Comparison of ENCODE assay signal across 29 cellular contexts in the genomic region with DNA sequence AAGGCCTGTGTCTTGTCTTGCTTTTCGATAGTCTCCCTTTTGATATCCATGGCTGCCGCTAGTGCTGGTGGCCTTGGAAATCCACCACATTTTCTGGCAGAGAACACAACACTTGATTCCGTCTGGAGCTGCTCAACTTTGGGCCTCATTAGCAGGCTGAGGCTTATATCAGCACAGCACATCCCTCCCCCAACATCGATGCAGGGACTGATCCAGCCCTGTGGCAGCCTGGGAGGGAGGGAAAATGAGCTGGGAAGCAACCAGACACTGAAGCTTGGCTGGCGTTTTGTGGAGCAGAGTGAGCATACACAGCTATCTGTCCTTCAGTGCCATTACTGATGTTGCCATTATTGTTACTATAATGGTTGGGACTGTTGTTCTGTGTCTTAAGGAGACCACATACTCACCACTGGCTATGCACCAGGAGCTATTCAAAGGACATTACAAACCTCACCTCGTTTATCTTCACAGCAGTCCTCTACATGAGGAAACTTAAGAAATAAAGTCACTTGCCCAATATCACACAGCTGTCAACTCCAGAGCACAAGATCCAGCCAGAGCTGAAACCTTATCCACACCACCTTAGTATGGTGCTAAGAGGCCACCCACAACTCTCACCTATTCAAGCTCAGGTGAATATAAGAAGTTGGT.
"Had no signal": no experiment of that assay in that cellular context is flagged by ENCODE, and none has a peak within 500 bp of the region (broad histone marks: within the 10 kb centered on the region; RNA-seq: fewer than 3 reads in every experiment).

No MANE protein-coding gene starts in this region.

- H3K4me1 ChIP-seq: ascending aorta, colonic mucosa, esophagus squamous epithelium, left lung, parathyroid adenoma, right atrium auricular region, stomach, transverse colon had no signal

- H3K27me3 Mint-ChIP-seq: activated naive CD8-positive, alpha-beta T cell treated with anti-CD3 and anti-CD28 coated beads for 36 hours; brain; stimulated activated naive B cell treated with anti-CD40 and anti-IgM and Interleukin-4, amounts not matched to agents 10 μg/mL and 1 μg/mL and 100 μg/mL, for 72 hours had no signal

- H3K9me3 ChIP-seq: ascending aorta, colonic mucosa, esophagus squamous epithelium, left lung, mucosa of descending colon, right atrium auricular region, stomach, transverse colon had no signal

- ATAC-seq: left lung; mucosa of descending colon; stimulated activated naive B cell treated with anti-CD40 and anti-IgM and Interleukin-4, amounts not matched to agents 10 μg/mL and 1 μg/mL and 100 μg/mL, for 72 hours had no signal

- H3K4me3 ChIP-seq: ascending aorta, cardiac muscle cell, colonic mucosa, esophagus squamous epithelium, left lung, lung, mucosa of descending colon, right atrium auricular region, stomach, transverse colon had no signal

- H2AFZ ChIP-seq: parathyroid adenoma had no signal

- H3K36me3 ChIP-seq: cardiac muscle cell, colonic mucosa, left lung, right atrium auricular region, transverse colon had no signal

- H3K27ac Mint-ChIP-seq: activated naive CD8-positive, alpha-beta T cell treated with anti-CD3 and anti-CD28 coated beads for 36 hours; nephron progenitor cell; stimulated activated naive B cell treated with anti-CD40 and anti-IgM and Interleukin-4, amounts not matched to agents 10 μg/mL and 1 μg/mL and 100 μg/mL, for 72 hours had no signal

- H3K36me3 Mint-ChIP-seq: brain had no signal

- H3K27ac ChIP-seq: ascending aorta, cardiac muscle cell, colonic mucosa, epithelial cell of prostate, esophagus squamous epithelium, left lung, parathyroid adenoma, right atrium auricular region, stomach, transverse colon had no signal

- H3K9me3 Mint-ChIP-seq: activated naive CD8-positive, alpha-beta T cell treated with anti-CD3 and anti-CD28 coated beads for 36 hours; brain; nephron progenitor cell; stimulated activated naive B cell treated with anti-CD40 and anti-IgM and Interleukin-4, amounts not matched to agents 10 μg/mL and 1 μg/mL and 100 μg/mL, for 72 hours had no signal

- H3K9ac ChIP-seq: parathyroid adenoma had no signal

- H3K4me3 Mint-ChIP-seq: activated naive CD8-positive, alpha-beta T cell treated with anti-CD3 and anti-CD28 coated beads for 36 hours; brain; nephron progenitor cell; stimulated activated naive B cell treated with anti-CD40 and anti-IgM and Interleukin-4, amounts not matched to agents 10 μg/mL and 1 μg/mL and 100 μg/mL, for 72 hours had no signal

- H3K79me2 ChIP-seq: parathyroid adenoma had no signal

- H3K27me3 ChIP-seq: ascending aorta, cardiac muscle cell, colonic mucosa, esophagus squamous epithelium, left lung, right atrium auricular region, stomach, transverse colon had no signal

- DNase-seq: activated CD4-positive, alpha-beta T cell treated with anti-CD3 and anti-CD28 coated beads for 4 hours; activated CD4-positive, alpha-beta T cell treated with anti-CD3 and anti-CD28 coated beads, Interleukin-2, amount 50 U/mL, for 4 hours; activated CD8-positive, alpha-beta memory T cell treated with anti-CD3 and anti-CD28 coated beads for 24 hours; activated effector memory CD4-positive, alpha-beta T cell treated with Interleukin-2 at 50 U/mL for 16 hours; activated naive CD4-positive, alpha-beta T cell treated with Interleukin-2 at 50 U/mL for 16 hours; activated naive CD8-positive, alpha-beta T cell treated with anti-CD3 and anti-CD28 coated beads for 36 hours; cerebellar nuclear complex; colonic mucosa; effector CD8-positive, alpha-beta T cell; esophagus squamous epithelium; foreskin melanocyte; kidney glomerular epithelial cell; left lung; mesendoderm; mucosa of descending colon; nephron progenitor cell; stimulated activated CD4-positive, alpha-beta T cell treated with anti-CD3 and anti-CD28 coated beads, Interleukin-15, amount 100 ng/mL, for 24 hours; stimulated activated CD4-positive, alpha-beta T cell treated with anti-CD3 and anti-CD28 coated beads, Interleukin-2, amount 100 ng/mL, for 24 hours; stimulated activated naive B cell treated with anti-CD40 and anti-IgM and Interleukin-4, amounts not matched to agents 10 μg/mL and 1 μg/mL and 100 μg/mL, for 72 hours; stomach; transverse colon had no signal

- FAIRE-seq: endometrium had no signal
